In genomic region chr16:3264137-3265036, GRCh38 we compare ENCODE assay signal across 8 cellular contexts. TPM values are rescaled to one million over a fixed set of nuclear protein-coding genes. Genes with fewer than 3 reads are reported as not detected.
DNase-seq lines count a peak whose midpoint lies in the region; ATAC-seq lines count a peak whose summit lies in the region.

No MANE protein-coding gene starts in this region.

- no peaks in the 10 kb centered on the region for H3K4me1 ChIP-seq in mesendoderm (ENCODE audit: control insufficient read depth, low read depth, low read length)

- no peak overlapping the region for H3K27ac ChIP-seq in mesendoderm (ENCODE audit: low read depth, low read length)

- H3K4ac ChIP-seq in mesendoderm (ENCODE audit: low read depth, low read length) = no peak overlapping the region

- no peaks in the 10 kb centered on the region for H3K27me3 Mint-ChIP-seq in effector memory CD8-positive, alpha-beta T cell

- no peak overlapping the region for H4K5ac ChIP-seq in mesendoderm (ENCODE audit: low read length)

- DNase-seq in COLO668 (lab: John Stamatoyannopoulos, UW; ENCODE audit: unreplicated experiment) (peak; percentile 98), HS-5 (ENCODE audit: low read depth) (peak; percentile 81), NK-92 (lab: John Stamatoyannopoulos, UW; ENCODE audit: unreplicated experiment) (peak; percentile 92), mesendoderm (peak; percentile 96)
- DNase-seq in activated CD8-positive, alpha-beta memory T cell treated with anti-CD3 and anti-CD28 coated beads for 4 hours (ENCODE audit: low read depth in 2 of 2) = peak; percentile 92 to 98
- peak; percentile 89 to 93 (median 91) for DNase-seq in effector memory CD8-positive, alpha-beta T cell
- DNase-seq in stimulated activated CD8-positive, alpha-beta memory T cell treated with anti-CD3 and anti-CD28 coated beads, Interleukin-15, amount 100 ng/mL, for 1 hour (ENCODE audit: low read depth) = peak; percentile 92

- H3K18ac ChIP-seq in mesendoderm (ENCODE audit: low read length) = no peak overlapping the region

- peak overlapping the region; percentile 21 for H3K9ac ChIP-seq in mesendoderm (ENCODE audit: low read length)

- H2BK15ac ChIP-seq in mesendoderm (replicated peaks; ENCODE audit: low read depth) = no peak overlapping the region

- H3K27me3 ChIP-seq in mesendoderm (ENCODE audit: insufficient read depth, low read length, poor library complexity) = no peaks in the 10 kb centered on the region

- H3K79me1 ChIP-seq in mesendoderm (ENCODE audit: low read length) = no peaks in the 10 kb centered on the region

- H3K23ac ChIP-seq in mesendoderm (ENCODE audit: low read length) = no peak overlapping the region

- H3K4me1 Mint-ChIP-seq in effector memory CD8-positive, alpha-beta T cell (ENCODE audit: low read depth in 2 of 2) = peaks cover 21 to 25% of the 10 kb centered on the region in 2 donors

- H3K4me2 ChIP-seq in mesendoderm (ENCODE audit: low read length) = peak overlapping the region; percentile 52

- no CpG with 5 or more reads among the region's 77 CpGs for WGBS in mesendoderm (ENCODE audit: extremely low coverage, insufficient coverage, low lambda C conversion rate)

- H3K27ac Mint-ChIP-seq in effector memory CD8-positive, alpha-beta T cell = peak overlapping the region; percentile 95

- H3K4me3 Mint-ChIP-seq in effector memory CD8-positive, alpha-beta T cell = peak overlapping the region; percentile 85 to 89

- no peak overlapping the region for H2AK5ac ChIP-seq in mesendoderm (ENCODE audit: low read length)

- H3K56ac ChIP-seq in mesendoderm (ENCODE audit: low read length) = peak overlapping the region; percentile 62

- H2BK5ac ChIP-seq in mesendoderm (ENCODE audit: low read length) = no peak overlapping the region

- H3K9me3 Mint-ChIP-seq in effector memory CD8-positive, alpha-beta T cell = no peaks in the 10 kb centered on the region

- peak overlapping the region; percentile 5 for H3K4me3 ChIP-seq in mesendoderm (ENCODE audit: low read length)

- peak; percentile 87 for ATAC-seq in GM19467 (IDR thresholded peaks at IDR 0.05; ENCODE audit: unreplicated experiment)
- peak; percentile 85 for ATAC-seq in effector memory CD8-positive, alpha-beta T cell (replicated peaks)

- H4K8ac ChIP-seq in mesendoderm (ENCODE audit: low read depth, low read length) = no peak overlapping the region

- H3K36me3 ChIP-seq in mesendoderm (ENCODE audit: control insufficient read depth, insufficient read depth, low read length) = no peaks in the 10 kb centered on the region

- no peaks in the 10 kb centered on the region for H3K79me2 ChIP-seq in mesendoderm (ENCODE audit: control insufficient read depth, insufficient read depth, low read length)

- peaks cover 30% of the 10 kb centered on the region for H3K36me3 Mint-ChIP-seq in effector memory CD8-positive, alpha-beta T cell (ENCODE audit: insufficient read depth)

- H2BK120ac ChIP-seq in mesendoderm (ENCODE audit: low read depth, low read length) = no peak overlapping the region

RNA-seq across cellular contexts. Expression of gene MEFV, which starts 8.0 kb away (rescaled TPM):
- not detected for polyA plus RNA-seq in mesendoderm (2013, experiment 1 of 2)
- polyA plus RNA-seq in mesendoderm (2013, experiment 2 of 2) = not detected

RNA-seq across cellular contexts. Expression of gene ZNF263, which starts 18.9 kb away (rescaled TPM):
- 20.2 TPM for polyA plus RNA-seq in mesendoderm (2013, experiment 1 of 2)
- 20.9 TPM for polyA plus RNA-seq in mesendoderm (2013, experiment 2 of 2)

RNA-seq across cellular contexts. Expression of gene ZNF200, which starts 29.4 kb away (rescaled TPM):
- polyA plus RNA-seq in mesendoderm (2013, experiment 1 of 2) = 5.5 TPM
- 5.8 TPM for polyA plus RNA-seq in mesendoderm (2013, experiment 2 of 2)

RNA-seq across cellular contexts. Expression of gene TIGD7, which starts 40.8 kb away (rescaled TPM):
- 4.2 TPM for polyA plus RNA-seq in mesendoderm (2013, experiment 1 of 2)
- 4.3 TPM for polyA plus RNA-seq in mesendoderm (2013, experiment 2 of 2)

RNA-seq across cellular contexts. Expression of gene ZNF75A, which starts 40.9 kb away (rescaled TPM):
- 29.1 TPM for polyA plus RNA-seq in mesendoderm (2013, experiment 1 of 2)
- 29.3 TPM for polyA plus RNA-seq in mesendoderm (2013, experiment 2 of 2)
